Comparison of ENCODE assay signal across 1 cellular context in the genomic region with DNA sequence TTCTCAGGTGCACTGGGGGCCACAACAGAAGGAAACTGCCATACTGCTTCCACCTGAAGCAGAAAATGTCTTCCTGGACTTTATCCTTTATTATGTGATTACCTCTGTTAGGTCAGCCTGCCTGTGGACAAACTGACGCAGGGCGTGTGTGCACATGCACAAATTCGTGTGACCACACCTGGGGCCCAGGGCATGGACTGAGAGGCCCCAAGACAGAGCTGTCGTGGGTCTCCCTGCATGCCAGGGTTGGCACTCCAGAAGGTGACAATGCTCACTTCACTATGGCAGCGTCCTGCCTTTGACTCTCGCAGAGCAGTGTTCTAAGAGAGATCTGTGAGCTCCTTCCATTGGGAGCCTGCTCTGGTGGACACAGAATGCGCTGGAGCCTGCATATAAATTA.
TF ChIP-seq lines count a peak whose summit lies in the region.

No MANE protein-coding gene starts in this region.

TF ChIP-seq in H1, 55 proteins besides CTCF, POLR2A, EP300 and RAD21:
- TF ChIP-seq CTBP2 (IDR thresholded peaks at IDR 0.05; ENCODE audit: borderline replicate concordance, insufficient read depth, insufficient read length, low read length) (no peak), CEBPB (IDR thresholded peaks at IDR 0.05; ENCODE audit: low read depth, low read length) (no peak), NRF1 (IDR thresholded peaks at IDR 0.05; ENCODE audit: low read depth, low read length) (no peak), RBBP5 (IDR thresholded peaks at IDR 0.05; ENCODE audit: borderline replicate concordance, low read depth, low read length) (no peak), BACH1 (IDR thresholded peaks at IDR 0.05; ENCODE audit: low read length) (no peak), SRF (IDR thresholded peaks at IDR 0.05; ENCODE audit: low read depth, low read length) (no peak), FOSL1 (IDR thresholded peaks at IDR 0.05; ENCODE audit: insufficient read depth, low read depth, low read length) (no peak), EZH2 (IDR thresholded peaks at IDR 0.05; ENCODE audit: low read depth, low read length, severe bottlenecking) (no peak)
